ENCODE assay signal across 8 cellular contexts in genomic region chr5:181159286-181160143, GRCh38. TPM values are rescaled to one million over a fixed set of nuclear protein-coding genes. Genes with fewer than 3 reads are reported as not detected.
DNase-seq lines count a peak whose midpoint lies in the region; ATAC-seq and TF ChIP-seq lines count a peak whose summit lies in the region.

No MANE protein-coding gene starts in this region.

- TF ChIP-seq EP300 in Ishikawa (IDR thresholded peaks at IDR 0.05; ENCODE audit: borderline replicate concordance) (no peak), neural cell (conservative IDR thresholded peaks at IDR 0.05; ENCODE audit: poor library complexity, severe bottlenecking) (no peak), stomach (IDR thresholded peaks at IDR 0.05) (no peak)

- peaks cover 36% of the 10 kb centered on the region for H3K4me1 Mint-ChIP-seq in activated T-cell treated with anti-CD3 and anti-CD28 coated beads, Interleukin-2, amount 50 U/mL, for 24 hours (ENCODE audit: low read depth)

- POLR2A ChIA-PET in PC-9 (lab: Charles Lee; ENCODE audit: unreplicated experiment) = no interaction called here

- peak overlapping the region; percentile 84 for H3K27ac ChIP-seq in PC-9
- H3K27ac ChIP-seq in neural cell (ENCODE audit: low read length) = no peak overlapping the region
- H3K27ac ChIP-seq in stomach = peak overlapping the region in 4 of 5 donors; percentile 49 to 81 (median 71)

- TF ChIP-seq POLR2A in stomach (IDR thresholded peaks at IDR 0.05) = no peak

- intact Hi-C loops in PC-9 (cut with micrococcal nuclease; ENCODE audit: unreplicated experiment) = loop anchor here (1.0 kb wide), 2 partner anchors 290 to 375 kb away; no protein-coding TSS in a partner anchor
- intact Hi-C loops in stomach (cut with DNase I; ENCODE audit: low total_unique reads) = loop anchor here (10.0 kb wide), 1 partner anchor 295 kb away; the partner anchor contains the start of gene ZFP62

- no peak overlapping the region for H2AFZ ChIP-seq in PC-9
- no peak overlapping the region for H2AFZ ChIP-seq in neural cell (ENCODE audit: low read depth, low read length)

- H3K27me3 ChIP-seq in PC-9 (ENCODE audit: insufficient read depth, low read depth) (no peaks in the 10 kb centered on the region), neural cell (ENCODE audit: insufficient read depth, low read depth, low read length) (peaks cover 13% of the 10 kb centered on the region), stomach (peaks cover 0 to 47% (median 13%) of the 10 kb centered on the region in 3 donors)

- TF ChIP-seq CTCF in PC-9 (conservative IDR thresholded peaks at IDR 0.05) (peak; percentile 90), neural cell (IDR thresholded peaks at IDR 0.05; ENCODE audit: poor library complexity, severe bottlenecking) (peak; percentile 83), stomach (IDR thresholded peaks at IDR 0.05) (peak in 5 of 7 experiments; percentile 69 to 88 (median 76))

- H4K20me1 ChIP-seq in PC-9 (ENCODE audit: insufficient read depth) (no peaks in the 10 kb centered on the region), neural cell (ENCODE audit: insufficient read depth) (no peaks in the 10 kb centered on the region)

- H3K79me2 ChIP-seq in PC-9 (ENCODE audit: low read depth) = no peaks in the 10 kb centered on the region
- H3K79me2 ChIP-seq in neural cell (replicated peaks; ENCODE audit: insufficient read depth, low read length) = no peaks in the 10 kb centered on the region

- peaks cover 22% of the 10 kb centered on the region; the same call in 1 of the 2 replicates for H3F3A ChIP-seq in PC-9 (ENCODE audit: insufficient read depth, low read depth)
- no peaks in the 10 kb centered on the region for H3F3A ChIP-seq in neural cell (ENCODE audit: insufficient read depth, low read length, poor library complexity, severe bottlenecking)

- H3K36me3 Mint-ChIP-seq in activated T-cell treated with anti-CD3 and anti-CD28 coated beads, Interleukin-2, amount 50 U/mL, for 24 hours (ENCODE audit: low read depth) = no peaks in the 10 kb centered on the region

- H3K4me2 ChIP-seq in PC-9 (peak overlapping the region; percentile 36), neural cell (ENCODE audit: low read length) (no peak overlapping the region)

- no peaks in the 10 kb centered on the region for H3K9me3 Mint-ChIP-seq in activated T-cell treated with anti-CD3 and anti-CD28 coated beads, Interleukin-2, amount 50 U/mL, for 24 hours

- H3K36me3 ChIP-seq in PC-9 (ENCODE audit: low read depth) = no peaks in the 10 kb centered on the region
- no peaks in the 10 kb centered on the region for H3K36me3 ChIP-seq in neural cell (ENCODE audit: insufficient read depth, low read length)
- H3K36me3 ChIP-seq in stomach = no peaks in the 10 kb centered on the region

- peak; percentile 92 for TF ChIP-seq RAD21 in Ishikawa (IDR thresholded peaks at IDR 0.05; ENCODE audit: low read depth)
- peak; percentile 83 for TF ChIP-seq RAD21 in neural cell (conservative IDR thresholded peaks at IDR 0.05)

- DNase-seq in DMS 273 (lab: John Stamatoyannopoulos, UW; ENCODE audit: unreplicated experiment) (peak; percentile 94), PC-9 (peak; percentile 75 to 93), fibroblast of gingiva (ENCODE audit: low read depth) (peak; percentile 62), stomach (peak; percentile 90)
- peak; percentile 96 for DNase-seq in activated T-cell treated with anti-CD3 and anti-CD28 coated beads, Interleukin-2, amount 50 U/mL, for 24 hours

- CTCF ChIA-PET in PC-9 (lab: Charles Lee) = no interaction called here

- peaks cover 17% of the 10 kb centered on the region for H3K4me1 ChIP-seq in PC-9 (replicated peaks; ENCODE audit: insufficient read depth)
- H3K4me1 ChIP-seq in stomach = peaks cover 0 to 16% (median 4%) of the 10 kb centered on the region in 4 donors

- no TSS peak for BruUV-seq in PC-9 (replicated peaks; lab: Mats Ljungman, UMichigan)

- H3K9me3 ChIP-seq in PC-9 (ENCODE audit: insufficient read depth, low read depth) (no peaks in the 10 kb centered on the region), neural cell (ENCODE audit: low read length) (no peaks in the 10 kb centered on the region), stomach (no peaks in the 10 kb centered on the region)

- H3K9me2 ChIP-seq in PC-9 (ENCODE audit: insufficient read depth) = no peaks in the 10 kb centered on the region
- H3K9me2 ChIP-seq in neural cell (ENCODE audit: insufficient read depth, low read length) = no peaks in the 10 kb centered on the region

- ATAC-seq in GM21576 (IDR thresholded peaks at IDR 0.05; ENCODE audit: unreplicated experiment) = peak; percentile 70

- peak overlapping the region; percentile 14 for H3K4me3 Mint-ChIP-seq in activated T-cell treated with anti-CD3 and anti-CD28 coated beads, Interleukin-2, amount 50 U/mL, for 24 hours

- H3K27me3 Mint-ChIP-seq in activated T-cell treated with anti-CD3 and anti-CD28 coated beads, Interleukin-2, amount 50 U/mL, for 24 hours = peaks cover 14% of the 10 kb centered on the region

- no peak overlapping the region for H3K9ac ChIP-seq in neural cell (ENCODE audit: low read length)

- H3K4me3 ChIP-seq in PC-9 (no peak overlapping the region), neural cell (ENCODE audit: low read length) (no peak overlapping the region), stomach (no peak overlapping the region)

- H3K27ac Mint-ChIP-seq in activated T-cell treated with anti-CD3 and anti-CD28 coated beads, Interleukin-2, amount 50 U/mL, for 24 hours = peak overlapping the region; percentile 79

- WGBS in stomach, 5 donors = 48 to 54% (median 53%) methylated on average over 17 to 20 of the region's 20 CpGs

TF ChIP-seq in Ishikawa, 13 proteins besides CTCF, POLR2A, EP300 and RAD21 (continues in another document):
- TF ChIP-seq TAF1 (IDR thresholded peaks at IDR 0.05; ENCODE audit: low read depth) (no peak), USF1 (IDR thresholded peaks at IDR 0.05) (no peak), CEBPB (IDR thresholded peaks at IDR 0.05) (no peak), MAX (IDR thresholded peaks at IDR 0.05) (no peak), TCF12 (IDR thresholded peaks at IDR 0.05; ENCODE audit: low read depth) (no peak), NFIC (IDR thresholded peaks at IDR 0.05) (no peak), YY1 (IDR thresholded peaks at IDR 0.05; ENCODE audit: low read depth) (no peak)

TF ChIP-seq in neural cell, 6 proteins besides CTCF, POLR2A, EP300 and RAD21:
- TF ChIP-seq POLR2AphosphoS5 (IDR thresholded peaks at IDR 0.05) = no peak
- TF ChIP-seq SMC3 (conservative IDR thresholded peaks at IDR 0.05; ENCODE audit: poor library complexity) = peak; percentile 75
- TF ChIP-seq REST (IDR thresholded peaks at IDR 0.05; ENCODE audit: borderline replicate concordance) = no peak
TF ChIP-seq in neural cell: peak in this region for 1.

RNA-seq across cellular contexts. Expression of gene OR2V2, which starts 12.1 kb away (rescaled TPM):
- not detected in 2 replicates for total RNA-seq in PC-9 (2021)
- not detected in 2 replicates for polyA plus RNA-seq in neural cell
- not detected in 2 replicates for polyA minus RNA-seq in neural cell
- not detected for total RNA-seq in stomach
- not detected for polyA plus RNA-seq in stomach

RNA-seq across cellular contexts. Expression of gene OR2V1, which starts 28.5 kb away (rescaled TPM):
- not detected in 2 replicates for total RNA-seq in PC-9 (2021)
- polyA plus RNA-seq in neural cell = not detected in 2 replicates
- not detected in 2 replicates for polyA minus RNA-seq in neural cell
- not detected for total RNA-seq in stomach
- not detected for polyA plus RNA-seq in stomach

RNA-seq across cellular contexts. Expression of gene TRIM7, which starts 45.5 kb away (rescaled TPM):
- 9.2 and 10.4 TPM in 2 replicates for total RNA-seq in PC-9 (2021)
- polyA plus RNA-seq in neural cell = 1.4 and 2.1 TPM in 2 replicates
- polyA minus RNA-seq in neural cell = 0.93 TPM in 1 of 2 replicates, not detected in the other
- total RNA-seq in stomach = 1 to 10 TPM in 3 of 5 donors, under 1 TPM in 1, not detected in 1; 0.45 to 7.5 (median 3.4) TPM
- polyA plus RNA-seq in stomach = 10 to 100 TPM in 1 of 3 donors, 1 to 10 TPM in 1, under 1 TPM in 1; 0.93 to 20.4 (median 3.4) TPM
